Comparison of ENCODE assay signal across 1 cellular context in genomic region chr1:74197255-74197654, GRCh38.
TF ChIP-seq lines count a peak whose summit lies in the region.

No MANE protein-coding gene starts in this region.

TF ChIP-seq in K562, 482 proteins besides CTCF, POLR2A, EP300 and RAD21 (continued from another document):
- no peak for TF ChIP-seq ARID4B (CRISPR knock-in tag; IDR thresholded peaks at IDR 0.05)
- no peak for TF ChIP-seq NCOR1 (IDR thresholded peaks at IDR 0.05)
- TF ChIP-seq PTBP1 (IDR thresholded peaks at IDR 0.05; ENCODE audit: low read depth, low read length), result no peak
- TF ChIP-seq IRF1 (CRISPR knock-in tag; IDR thresholded peaks at IDR 0.05; ENCODE audit: borderline replicate concordance), result no peak
- TF ChIP-seq PRDM10 (IDR thresholded peaks at IDR 0.05; ENCODE audit: partially characterized antibody), result no peak
- no peak for TF ChIP-seq TAF7 (tag; IDR thresholded peaks at IDR 0.05)
- no peak for TF ChIP-seq USF2 (CRISPR knock-in tag; IDR thresholded peaks at IDR 0.05)
- no peak for TF ChIP-seq EWSR1 (IDR thresholded peaks at IDR 0.05; ENCODE audit: borderline replicate concordance, low read depth, partially characterized antibody)
- no peak for TF ChIP-seq KLF10 (CRISPR knock-in tag; IDR thresholded peaks at IDR 0.05)
- TF ChIP-seq ZNF239 (CRISPR knock-in tag; IDR thresholded peaks at IDR 0.05), result no peak
- no peak for TF ChIP-seq HNRNPUL1 (IDR thresholded peaks at IDR 0.05; ENCODE audit: low read length)
- TF ChIP-seq HNRNPL (IDR thresholded peaks at IDR 0.05; ENCODE audit: low read depth, low read length), result no peak
- no peak for TF ChIP-seq MLLT1 (IDR thresholded peaks at IDR 0.05)
- no peak for TF ChIP-seq ZZZ3 (IDR thresholded peaks at IDR 0.05)
- no peak for TF ChIP-seq TBP (optimal IDR thresholded peaks at IDR 0.05; ENCODE audit: low read depth, low read length)
